ENCODE assay signal across 13 cellular contexts in genomic region chr2:129277611-129278010, GRCh38.
"Had no signal": no experiment of that assay in that cellular context is flagged by ENCODE, and none has a peak within 500 bp of the region (broad histone marks: within the 10 kb centered on the region; RNA-seq: fewer than 3 reads in every experiment).

No MANE protein-coding gene starts in this region.

- DNase-seq: activated CD4-positive, alpha-beta T cell treated with anti-CD3 and anti-CD28 coated beads, Interleukin-2, amount 50 U/mL, for 48 hours; activated CD4-positive, CD25-positive, alpha-beta regulatory T cell treated with anti-CD3 and anti-CD28 coated beads, Interleukin-2, amount 50 U/mL, for 72 hours; activated naive CD4-positive, alpha-beta T cell treated with anti-CD3 and anti-CD28 coated beads for 36 hours; activated naive CD8-positive, alpha-beta T cell treated with anti-CD3 and anti-CD28 coated beads, Interleukin-2, amount 50 U/mL, for 24 hours; dorsolateral prefrontal cortex; islet precursor cell; left lung; mammary epithelial cell; naive thymus-derived CD8-positive, alpha-beta T cell; stimulated activated CD4-positive, alpha-beta T cell treated with anti-CD3 and anti-CD28 coated beads, Interleukin-12 subunit alpha, Interleukin-12 subunit beta, amount 100 ng/mL, for 4 hours; stimulated activated naive B cell treated with anti-CD40 and anti-IgM and Interleukin-4, amounts not matched to agents 10 μg/mL and 1 μg/mL and 100 μg/mL, for 72 hours; uterus had no signal

- ATAC-seq: activated naive CD8-positive, alpha-beta T cell treated with anti-CD3 and anti-CD28 coated beads, Interleukin-2, amount 50 U/mL, for 24 hours; activated T-helper 17 cell treated with anti-CD3 and anti-CD28 coated beads, Interleukin-2, amount 50 U/mL, for 72 hours; left lung; naive thymus-derived CD8-positive, alpha-beta T cell; stimulated activated naive B cell treated with anti-CD40 and anti-IgM and Interleukin-4, amounts not matched to agents 10 μg/mL and 1 μg/mL and 100 μg/mL, for 72 hours had no signal
